ENCODE assay signal across 22 cellular contexts in genomic region chr7:44541876-44542610, GRCh38. TPM values are rescaled to one million over a fixed set of nuclear protein-coding genes. Genes with fewer than 3 reads are reported as not detected.
DNase-seq lines count a peak whose midpoint lies in the region; TF ChIP-seq lines count a peak whose summit lies in the region.
"Had no signal": no experiment of that assay in that cellular context is flagged by ENCODE, and none has a peak within 500 bp of the region (broad histone marks: within the 10 kb centered on the region; RNA-seq: fewer than 3 reads in every experiment).

No MANE protein-coding gene starts in this region.

- peak overlapping the region; percentile 30 for H4K91ac ChIP-seq in trophoblast cell (ENCODE audit: low read depth, low read length)

- H3F3A ChIP-seq in MM.1S (ENCODE audit: insufficient read depth, low read length), result no peaks in the 10 kb centered on the region

- no peak for TF ChIP-seq CTCF in MM.1S (IDR thresholded peaks at IDR 0.05; ENCODE audit: low read length)

- no peak overlapping the region for H2AK5ac ChIP-seq in trophoblast cell (ENCODE audit: low read length)

- no peak overlapping the region for H3K18ac ChIP-seq in trophoblast cell (ENCODE audit: low read length)

- H3K4ac ChIP-seq in trophoblast cell (ENCODE audit: low read depth, low read length), result no peak overlapping the region

- no peak overlapping the region for H2BK120ac ChIP-seq in trophoblast cell (ENCODE audit: insufficient read depth, low read length, poor library complexity)

- H3K9me3 ChIP-seq in HUES6 (ENCODE audit: control insufficient read depth, insufficient read depth, low read depth, low read length) (no peaks in the 10 kb centered on the region), endocrine pancreas (ENCODE audit: control insufficient read depth, low read length) (no peaks in the 10 kb centered on the region), trophoblast cell (ENCODE audit: insufficient read depth, low read depth, low read length) (peaks cover 2% of the 10 kb centered on the region), MM.1S (replicated peaks; ENCODE audit: insufficient read depth, low read length) (no peaks in the 10 kb centered on the region)
- H3K9me3 ChIP-seq: esophagus muscularis mucosa, gastroesophageal sphincter, pancreas, thoracic aorta had no signal

- H3K27ac ChIP-seq in HUES6 (ENCODE audit: low read depth, low read length) (no peak overlapping the region), trophoblast cell (ENCODE audit: low read depth, low read length) (no peak overlapping the region), MM.1S (ENCODE audit: low read length) (no peak overlapping the region)
- H3K27ac ChIP-seq: esophagus muscularis mucosa, gastroesophageal sphincter, thoracic aorta had no signal

- peak overlapping the region; percentile 12 for H3K9ac ChIP-seq in HUES6 (ENCODE audit: low read length)
- peak overlapping the region; percentile 36 for H3K9ac ChIP-seq in endocrine pancreas (ENCODE audit: control insufficient read depth, insufficient read depth, low read length)
- no peak overlapping the region for H3K9ac ChIP-seq in trophoblast cell (ENCODE audit: low read length)
- H3K9ac ChIP-seq in MM.1S (ENCODE audit: low read length), result no peak overlapping the region

- H3K27me3 ChIP-seq in HUES6 (ENCODE audit: control insufficient read depth, insufficient read depth, low read length), result no peaks in the 10 kb centered on the region
- no peaks in the 10 kb centered on the region for H3K27me3 ChIP-seq in endocrine pancreas (ENCODE audit: control insufficient read depth, insufficient read depth, low read length)
- H3K27me3 ChIP-seq in trophoblast cell (ENCODE audit: insufficient read depth, low read length), result no peaks in the 10 kb centered on the region
- no peaks in the 10 kb centered on the region for H3K27me3 ChIP-seq in MM.1S (replicated peaks; ENCODE audit: insufficient read depth, low read length)
- H3K27me3 ChIP-seq: esophagus muscularis mucosa, gastroesophageal sphincter, pancreas had no signal

- no peak overlapping the region for H3K23ac ChIP-seq in trophoblast cell (ENCODE audit: low read length)

- peak overlapping the region; percentile 9 for H2BK12ac ChIP-seq in trophoblast cell (ENCODE audit: low read length)

- H4K12ac ChIP-seq in trophoblast cell (ENCODE audit: low read depth, low read length), result no peak overlapping the region

- H3K4me3 ChIP-seq in HUES6 (ENCODE audit: low read depth, low read length) (no peak overlapping the region), endocrine pancreas (ENCODE audit: control insufficient read depth, insufficient read depth, low read length) (no peak overlapping the region), trophoblast cell (ENCODE audit: low read depth, low read length) (no peak overlapping the region), MM.1S (ENCODE audit: low read length) (no peak overlapping the region)
- H3K4me3 ChIP-seq: esophagus muscularis mucosa, gastroesophageal sphincter, pancreas, thoracic aorta had no signal

- H2BK5ac ChIP-seq in trophoblast cell (ENCODE audit: low read depth, low read length, poor library complexity), result no peak overlapping the region

- H3K4me1 ChIP-seq in HUES6 (ENCODE audit: control insufficient read depth, insufficient read depth, low read length) (peaks cover 10% of the 10 kb centered on the region; the same call in 1 of the 2 replicates), endocrine pancreas (ENCODE audit: control insufficient read depth, insufficient read depth, low read length) (no peaks in the 10 kb centered on the region), trophoblast cell (ENCODE audit: control insufficient read depth in 1 of 2, insufficient read depth in 2 of 2, low read length in 2 of 2) (peaks cover 15 to 26% of the 10 kb centered on the region in 2 experiments), MM.1S (ENCODE audit: low read length) (no peaks in the 10 kb centered on the region)
- H3K4me1 ChIP-seq: gastroesophageal sphincter, pancreas had no signal

- WGBS in trophoblast cell (ENCODE audit: extremely low coverage, insufficient coverage, insufficient read length), result no CpG with 5 or more reads among the region's 6 CpGs

- no peak overlapping the region for H3K14ac ChIP-seq in trophoblast cell (ENCODE audit: low read length)

- peaks cover 6% of the 10 kb centered on the region for H3K79me1 ChIP-seq in trophoblast cell (ENCODE audit: low read length)

- DNase-seq in trophoblast cell, result no peak
- DNase-seq in MM.1S, result no peak
- DNase-seq in AG08396 (ENCODE audit: low spot score), result no peak
- DNase-seq in NCI-H2196 (lab: John Stamatoyannopoulos, UW; ENCODE audit: unreplicated experiment), result no peak
- DNase-seq: activated CD4-positive, CD25-positive, alpha-beta regulatory T cell; activated CD8-positive, alpha-beta T cell treated with anti-CD3 and anti-CD28 coated beads, Interleukin-2, amount 10 ng/mL, durations not matched to agents 7 days and 5 days; activated naive CD4-positive, alpha-beta T cell treated with anti-CD3 and anti-CD28 coated beads for 36 hours; activated T-cell treated with anti-CD3 and anti-CD28 coated beads, Interleukin-2, amount 50 U/mL, for 1 hour; amygdala; caudate nucleus; CD4-positive, alpha-beta T cell; effector CD4-positive, alpha-beta T cell; kidney glomerular epithelial cell; naive thymus-derived CD4-positive, alpha-beta T cell; NCI-H1436; NCI-H524 had no signal

- H4K8ac ChIP-seq in trophoblast cell (ENCODE audit: low read depth, low read length), result no peak overlapping the region

- no peaks in the 10 kb centered on the region for H3K79me2 ChIP-seq in trophoblast cell (ENCODE audit: control insufficient read depth, insufficient read depth, low read length, poor library complexity)
- no peaks in the 10 kb centered on the region for H3K79me2 ChIP-seq in MM.1S (ENCODE audit: low read length)

- H4K20me1 ChIP-seq in MM.1S (ENCODE audit: insufficient read depth, low read length), result no peaks in the 10 kb centered on the region

- no peaks in the 10 kb centered on the region for H3K9me2 ChIP-seq in MM.1S (replicated peaks; ENCODE audit: insufficient read depth, low read length)

- H2AFZ ChIP-seq in trophoblast cell (ENCODE audit: insufficient read depth, low read length, poor library complexity) (no peak overlapping the region), MM.1S (ENCODE audit: low read length) (no peak overlapping the region)

- no peak overlapping the region for H3K4me2 ChIP-seq in trophoblast cell (ENCODE audit: low read length)
- no peak overlapping the region for H3K4me2 ChIP-seq in MM.1S (ENCODE audit: low read depth, low read length)

- H3K36me3 ChIP-seq in HUES6 (ENCODE audit: control insufficient read depth, insufficient read depth, low read length), result no peaks in the 10 kb centered on the region
- no peaks in the 10 kb centered on the region for H3K36me3 ChIP-seq in endocrine pancreas (ENCODE audit: control insufficient read depth, insufficient read depth, low read length)
- H3K36me3 ChIP-seq in trophoblast cell (ENCODE audit: control insufficient read depth in 1 of 2, insufficient read depth in 2 of 2, low read length in 2 of 2), result no peaks in the 10 kb centered on the region
- H3K36me3 ChIP-seq in MM.1S (replicated peaks; ENCODE audit: insufficient read depth, low read length), result no peaks in the 10 kb centered on the region
- H3K36me3 ChIP-seq: esophagus muscularis mucosa, gastroesophageal sphincter, pancreas, thoracic aorta had no signal

RNA-seq across cellular contexts. Expression of gene NPC1L1, which starts 0.9 kb away (rescaled TPM):
- 0.19 and 0.26 TPM in 2 replicates for polyA plus RNA-seq in trophoblast cell (2013)
- polyA plus RNA-seq: naive thymus-derived CD4-positive, alpha-beta T cell had no signal

RNA-seq across cellular contexts. Expression of gene DDX56, which starts 31.7 kb away (rescaled TPM):
- 46.3 and 54.5 TPM in 2 replicates for polyA plus RNA-seq in trophoblast cell (2013)

RNA-seq across cellular contexts. Expression of gene TMED4, which starts 40.0 kb away (rescaled TPM):
- polyA plus RNA-seq in trophoblast cell (2013), result 48.8 and 49.9 TPM in 2 replicates

RNA-seq across cellular contexts. Expression of gene NUDCD3, which starts 51.6 kb away (rescaled TPM):
- polyA plus RNA-seq in trophoblast cell (2013), result 27.8 and 29.3 TPM in 2 replicates

Comparison
In these comparisons a context has a peak if more than half of its experiments do, and no peak if none do; other contexts are left out.
1. H3K9ac ChIP-seq: peak in HUES6 (single experiment) and endocrine pancreas (single experiment); none in trophoblast cell (single experiment) and MM.1S (single experiment).